13 cellular contexts compared by ENCODE assay signal in genomic region chr10:48418189-48418588, GRCh38.
DNase-seq lines count a peak whose midpoint lies in the region; ATAC-seq and TF ChIP-seq lines count a peak whose summit lies in the region.
"Had no signal": no experiment of that assay in that cellular context is flagged by ENCODE, and none has a peak within 500 bp of the region (broad histone marks: within the 10 kb centered on the region; RNA-seq: fewer than 3 reads in every experiment).

No MANE protein-coding gene starts in this region.

- no peak for ATAC-seq in IMR-90 (ENCODE audit: low read depth)
- ATAC-seq: PC-3 had no signal

- peak overlapping the region; percentile 53 for H2AK5ac ChIP-seq in IMR-90 (ENCODE audit: low read depth, low read length)

- peak overlapping the region; percentile 11 for H3K27ac Mint-ChIP-seq in endodermal cell
- H3K27ac Mint-ChIP-seq: B cell had no signal

- H3K56ac ChIP-seq in IMR-90 (ENCODE audit: extremely low read depth, insufficient read depth, low read length), result no peak overlapping the region

- no peaks in the 10 kb centered on the region for H3K9me3 Mint-ChIP-seq in endodermal cell
- H3K9me3 Mint-ChIP-seq: CD4-positive, alpha-beta memory T cell had no signal

- H3K4me1 ChIP-seq in IMR-90 (ENCODE audit: control insufficient read depth, insufficient read depth, low read length), result peaks cover 9% of the 10 kb centered on the region
- peaks cover 15% of the 10 kb centered on the region for H3K4me1 ChIP-seq in endodermal cell (ENCODE audit: control insufficient read depth, insufficient read depth, low read length)
- no peaks in the 10 kb centered on the region for H3K4me1 ChIP-seq in smooth muscle cell (ENCODE audit: low read depth)

- peaks cover 11% of the 10 kb centered on the region; the same call in 1 of the 2 replicates for H3K9me1 ChIP-seq in IMR-90 (ENCODE audit: insufficient read depth, low read length)

- H3K36me3 Mint-ChIP-seq in endodermal cell (ENCODE audit: low read depth), result peaks cover 18% of the 10 kb centered on the region

- TF ChIP-seq CTCF in IMR-90 (conservative IDR thresholded peaks at IDR 0.05; ENCODE audit: low read depth, low read length), result no peak
- TF ChIP-seq CTCF in endodermal cell (conservative IDR thresholded peaks at IDR 0.05), result no peak
- no peak for TF ChIP-seq CTCF in smooth muscle cell (IDR thresholded peaks at IDR 0.05; ENCODE audit: borderline replicate concordance, insufficient read depth, poor library complexity, severe bottlenecking)
- TF ChIP-seq CTCF in RWPE1 (conservative IDR thresholded peaks at IDR 0.05; ENCODE audit: low read depth), result no peak

- H3K27me3 ChIP-seq in IMR-90 (ENCODE audit: control insufficient read depth, insufficient read depth, low read length) (no peaks in the 10 kb centered on the region), endodermal cell (ENCODE audit: control insufficient read depth, insufficient read depth, low read length, poor library complexity, severe bottlenecking) (no peaks in the 10 kb centered on the region), smooth muscle cell (ENCODE audit: low read depth) (no peaks in the 10 kb centered on the region)
- H3K27me3 ChIP-seq: SJSA1 had no signal

- H3K79me2 ChIP-seq in smooth muscle cell (ENCODE audit: low read depth), result no peaks in the 10 kb centered on the region

- no peak overlapping the region for H2AK9ac ChIP-seq in IMR-90 (replicated peaks; ENCODE audit: low read depth, low read length, poor library complexity)

- CTCF ChIA-PET in IMR-90 (lab: Yijun Ruan, JAX) (no interaction called here), RWPE1 (lab: Yijun Ruan, JAX) (no interaction called here)

- no peak overlapping the region for H3K18ac ChIP-seq in IMR-90 (ENCODE audit: low read depth, low read length)

- H3K27ac ChIP-seq in IMR-90 (ENCODE audit: insufficient read depth, low read length) (no peak overlapping the region), endodermal cell (ENCODE audit: low read depth, low read length) (no peak overlapping the region), smooth muscle cell (ENCODE audit: low read depth) (peak overlapping the region; percentile 53), RWPE1 (no peak overlapping the region)
- H3K27ac ChIP-seq: SJSA1 had no signal

- peak overlapping the region; percentile 60 for H3K14ac ChIP-seq in IMR-90 (replicated peaks; ENCODE audit: low read depth, low read length)

- H3K79me1 ChIP-seq in IMR-90 (ENCODE audit: low read depth in 1 of 2, low read length in 2 of 2), result peaks cover 16 to 36% of the 10 kb centered on the region in 2 experiments

- H3K36me3 ChIP-seq in IMR-90 (ENCODE audit: control insufficient read depth, insufficient read depth, low read length) (peaks cover 3% of the 10 kb centered on the region), endodermal cell (ENCODE audit: control insufficient read depth, insufficient read depth, low read length) (peaks cover 16% of the 10 kb centered on the region), smooth muscle cell (ENCODE audit: low read depth) (no peaks in the 10 kb centered on the region)

- H3K27me3 Mint-ChIP-seq in endodermal cell (ENCODE audit: insufficient read depth), result no peaks in the 10 kb centered on the region
- H3K27me3 Mint-ChIP-seq: B cell; CD4-positive, alpha-beta memory T cell had no signal

- H3K4me3 ChIP-seq in IMR-90 (ENCODE audit: insufficient read depth, low read depth, low read length), result no peak overlapping the region
- no peak overlapping the region for H3K4me3 ChIP-seq in endodermal cell (ENCODE audit: low read length)
- H3K4me3 ChIP-seq in smooth muscle cell, result no peak overlapping the region
- H3K4me3 ChIP-seq: SJSA1 had no signal

- H2BK15ac ChIP-seq in IMR-90 (ENCODE audit: low read depth, low read length), result 0 out of 3 replicates have a peak overlapping the region, but pooled peaks have one; percentile 54

- H3K4me1 Mint-ChIP-seq in endodermal cell, result peaks cover 19% of the 10 kb centered on the region
- H3K4me1 Mint-ChIP-seq: B cell had no signal

- H2BK5ac ChIP-seq in IMR-90 (ENCODE audit: low read depth, low read length, poor library complexity, severe bottlenecking), result peak overlapping the region; percentile 14

- peak; percentile 10 for DNase-seq in GDM1 (lab: John Stamatoyannopoulos, UW)
- no peak for DNase-seq in IMR-90
- no peak for DNase-seq in endodermal cell
- no peak for DNase-seq in smooth muscle cell (lab: John Stamatoyannopoulos, UW; ENCODE audit: unreplicated experiment)
- DNase-seq in DMS53 (lab: John Stamatoyannopoulos, UW), result no peak
- no peak for DNase-seq in activated effector memory CD4-positive, alpha-beta T cell treated with anti-CD3 and anti-CD28 coated beads, Interleukin-2, amount 50 U/mL, for 16 hours
- DNase-seq in RWPE1 (ENCODE audit: low spot score), result no peak
- DNase-seq: CD4-positive, alpha-beta memory T cell; GOT3; NCI-H187 treated with DMSO at 0.1 percent for 48 hours; PC-3 had no signal

- H2BK120ac ChIP-seq in IMR-90 (ENCODE audit: low read depth, low read length), result no peak overlapping the region

- no peak overlapping the region for H3K9ac ChIP-seq in IMR-90 (ENCODE audit: low read depth, low read length)
- no peak overlapping the region for H3K9ac ChIP-seq in endodermal cell (ENCODE audit: extremely low read depth, low read length, poor library complexity, severe bottlenecking)
- H3K9ac ChIP-seq in smooth muscle cell (ENCODE audit: low read depth), result no peak overlapping the region

- H3F3A ChIP-seq in smooth muscle cell (ENCODE audit: low read depth), result no peaks in the 10 kb centered on the region

- H3K4me2 ChIP-seq in IMR-90 (ENCODE audit: low read depth, low read length) (no peak overlapping the region), smooth muscle cell (no peak overlapping the region)

- TF ChIP-seq RAD21 in IMR-90 (IDR thresholded peaks at IDR 0.05; ENCODE audit: low read length), result no peak

- peak overlapping the region; percentile 41; the same call in 1 of the 2 replicates for H2BK20ac ChIP-seq in IMR-90 (ENCODE audit: low read depth, low read length)

- H3K9me3 ChIP-seq in IMR-90 (ENCODE audit: control insufficient read depth, insufficient read depth, low read length), result no peaks in the 10 kb centered on the region
- no peaks in the 10 kb centered on the region for H3K9me3 ChIP-seq in endodermal cell (ENCODE audit: control insufficient read depth, low read length)
- no peaks in the 10 kb centered on the region for H3K9me3 ChIP-seq in smooth muscle cell (replicated peaks; ENCODE audit: low read depth)

- H4K20me1 ChIP-seq in IMR-90 (ENCODE audit: insufficient read depth, low read length) (no peaks in the 10 kb centered on the region; the same call in 1 of the 2 replicates), smooth muscle cell (ENCODE audit: low read depth) (peaks cover 5% of the 10 kb centered on the region)

- H3K4me3 Mint-ChIP-seq in endodermal cell, result no peak overlapping the region
- H3K4me3 Mint-ChIP-seq: B cell; CD4-positive, alpha-beta memory T cell had no signal

- dilution Hi-C loops in IMR-90 (cut with HindIII; ENCODE audit: low sequenced_read_pairs, unreplicated experiment), result no loop called here

- H4K8ac ChIP-seq in IMR-90 (ENCODE audit: low read depth in 2 of 2, low read length in 2 of 2), result 0 out of 4 replicates have a peak overlapping the region, but pooled peaks of 1 of the 2 experiments have one; percentile 10

- H4K5ac ChIP-seq in IMR-90 (ENCODE audit: low read depth, low read length), result peak overlapping the region; percentile 84; the same call in 1 of the 2 replicates

- TF ChIP-seq POLR2A in IMR-90 (IDR thresholded peaks at IDR 0.05; ENCODE audit: low read depth, low read length), result no peak

- no peak overlapping the region for H4K91ac ChIP-seq in IMR-90 (ENCODE audit: insufficient read depth, low read depth, low read length)

- H2AFZ ChIP-seq in IMR-90 (replicated peaks; ENCODE audit: low read length, poor library complexity) (no peak overlapping the region), smooth muscle cell (ENCODE audit: low read depth) (no peak overlapping the region)

- 0 out of 2 replicates have a peak overlapping the region, but pooled peaks have one; percentile 18 for H3K4ac ChIP-seq in IMR-90 (ENCODE audit: low read depth, low read length)

- in situ Hi-C loops in IMR-90 (cut with MboI; ENCODE audit: low sequenced_read_pairs), result no loop called here

- no CpG with 5 or more reads among the region's 4 CpGs for WGBS in IMR-90 (ENCODE audit: extremely low coverage in 2 of 2, insufficient read length in 1 of 2), 2 experiments
- 86 to 98% methylated on average over 3 to 4 of the region's 4 CpGs for WGBS in endodermal cell (ENCODE audit: insufficient coverage in 1 of 2, insufficient read length in 1 of 2), 2 experiments
- 77% methylated on average over 4 of the region's 4 CpGs for WGBS in smooth muscle cell (ENCODE audit: low lambda C conversion rate)

- no TSS peak for BruUV-seq in IMR-90 (replicated peaks; lab: Mats Ljungman, UMichigan)

- intact Hi-C loops in IMR-90 (cut with micrococcal nuclease), result no loop called here

- POLR2A ChIA-PET in IMR-90 (lab: Charles Lee; ENCODE audit: unreplicated experiment) (no interaction called here), RWPE1 (lab: Yijun Ruan, JAX; ENCODE audit: low non-redundant PET) (no interaction called here)

- H3K23ac ChIP-seq in IMR-90 (ENCODE audit: low read depth, low read length), result peak overlapping the region; percentile 5; the same call in 1 of the 2 replicates

TF ChIP-seq in IMR-90, 13 proteins besides CTCF, POLR2A, EP300 and RAD21:
- TF ChIP-seq RFX5 (IDR thresholded peaks at IDR 0.05; ENCODE audit: low read depth, low read length), result no peak
- TF ChIP-seq MXI1 (IDR thresholded peaks at IDR 0.05; ENCODE audit: borderline replicate concordance, low read depth, low read length), result no peak
- no peak for TF ChIP-seq MAFK (IDR thresholded peaks at IDR 0.05; ENCODE audit: low read depth, low read length)
- TF ChIP-seq RCOR1 (IDR thresholded peaks at IDR 0.05; ENCODE audit: insufficient replicate concordance, low read length), result no peak
- TF ChIP-seq MAZ (IDR thresholded peaks at IDR 0.05; ENCODE audit: borderline replicate concordance, low read depth, low read length), result no peak
- no peak for TF ChIP-seq CEBPB (IDR thresholded peaks at IDR 0.05; ENCODE audit: low read depth, low read length)
TF ChIP-seq in IMR-90: peak in this region for 0.
